In the genomic region with DNA sequence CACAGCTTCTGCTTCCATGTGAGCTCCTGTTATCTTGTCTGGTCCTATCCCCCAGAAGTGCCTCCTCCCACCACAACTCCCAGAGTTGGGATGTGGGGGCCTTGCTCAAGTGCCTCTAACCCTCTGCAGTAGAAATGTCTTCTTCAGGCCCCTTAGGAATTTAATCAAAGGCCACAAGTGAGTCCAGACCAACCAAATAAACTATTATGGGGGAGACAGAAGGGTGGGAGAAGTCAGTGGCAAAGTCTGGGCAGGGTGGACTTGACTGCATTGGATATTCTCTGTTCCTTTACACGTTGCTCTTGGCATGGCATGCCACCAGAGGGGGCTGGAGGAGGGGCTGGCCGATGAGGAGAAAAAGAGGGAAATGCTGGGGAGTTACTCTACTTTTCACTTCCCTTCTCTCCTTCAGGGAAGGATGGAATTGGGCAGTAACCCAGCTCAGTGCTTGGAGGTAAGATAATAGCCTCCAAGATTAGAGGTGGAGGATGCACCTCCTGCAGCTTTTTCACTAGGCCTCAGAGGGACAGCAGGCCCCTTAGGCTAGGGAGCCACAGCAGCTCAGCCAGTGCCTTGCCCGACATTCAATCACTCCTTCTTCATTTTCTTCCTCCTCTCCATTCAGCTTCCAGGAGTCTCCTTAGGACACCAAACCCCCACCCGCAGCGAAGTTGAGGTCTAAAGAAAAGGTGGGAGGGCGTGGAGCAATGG, we compare ENCODE assay signal across 8 cellular contexts. TPM values are rescaled to one million over a fixed set of nuclear protein-coding genes. Genes with fewer than 3 reads are reported as not detected.
DNase-seq lines count a peak whose midpoint lies in the region; ATAC-seq and TF ChIP-seq lines count a peak whose summit lies in the region.

No MANE protein-coding gene starts in this region.

- no peak for DNase-seq in GM12865 (ENCODE audit: low read depth)
- no peak for DNase-seq in Panc1 (ENCODE audit: low read depth, low spot score)
- peak; percentile 61 for DNase-seq in ecto neural progenitor cell (ENCODE audit: low spot score)

- H3K4me1 Mint-ChIP-seq in stimulated activated memory B cell treated with anti-CD40 and anti-IgM and Interleukin-4, amounts not matched to agents 10 μg/mL and 1 μg/mL and 100 μg/mL, for 72 hours: peaks cover 33% of the 10 kb centered on the region

- peak; percentile 43 for TF ChIP-seq CTCF in GM12865 (IDR thresholded peaks at IDR 0.05; ENCODE audit: insufficient read depth, low read depth, low read length, missing control alignments)
- peak; percentile 62; the same call in 1 of the 2 replicates for TF ChIP-seq CTCF in Panc1 (IDR thresholded peaks at IDR 0.05)

- H3K4me3 ChIP-seq in ACC112 (ENCODE audit: low read depth, low read length) (peak overlapping the region; percentile 85; the same call in 1 of the 2 replicates), GM12865 (ENCODE audit: low read depth, low read length) (peak overlapping the region; percentile 68; the same call in 1 of the 2 replicates), Panc1 (ENCODE audit: low read depth in 2 of 2, low read length in 2 of 2) (no peak overlapping the region)

- POLR2A ChIA-PET in Panc1 (lab: Charles Lee): no interaction called here

- intact Hi-C loops in Panc1 (cut with micrococcal nuclease; ENCODE audit: unreplicated experiment): no loop called here

- CTCF ChIA-PET in Panc1 (lab: Charles Lee): no interaction called here

- H3K4me1 ChIP-seq in ACC112 (ENCODE audit: control insufficient read depth, insufficient read depth, low read length, unreplicated experiment) (peaks cover 9% of the 10 kb centered on the region), Panc1 (ENCODE audit: control insufficient read depth, insufficient read depth, low read length) (peaks cover 10% of the 10 kb centered on the region)

- H3K9me3 Mint-ChIP-seq in stimulated activated memory B cell treated with anti-CD40 and anti-IgM and Interleukin-4, amounts not matched to agents 10 μg/mL and 1 μg/mL and 100 μg/mL, for 72 hours: no peaks in the 10 kb centered on the region

- peak overlapping the region; percentile 100 for H3K4me3 Mint-ChIP-seq in stimulated activated memory B cell treated with anti-CD40 and anti-IgM and Interleukin-4, amounts not matched to agents 10 μg/mL and 1 μg/mL and 100 μg/mL, for 72 hours

- BruUV-seq in Panc1 (replicated peaks; lab: Mats Ljungman, UMichigan): no TSS peak

- peak overlapping the region; percentile 92 for H3K27ac Mint-ChIP-seq in stimulated activated memory B cell treated with anti-CD40 and anti-IgM and Interleukin-4, amounts not matched to agents 10 μg/mL and 1 μg/mL and 100 μg/mL, for 72 hours

- H3K36me3 Mint-ChIP-seq in stimulated activated memory B cell treated with anti-CD40 and anti-IgM and Interleukin-4, amounts not matched to agents 10 μg/mL and 1 μg/mL and 100 μg/mL, for 72 hours: peaks cover 17% of the 10 kb centered on the region

- ATAC-seq in Panc1 (no peak), GM21737 (IDR thresholded peaks at IDR 0.05; ENCODE audit: unreplicated experiment) (no peak), GM21390 (IDR thresholded peaks at IDR 0.05; ENCODE audit: unreplicated experiment) (no peak), GM19397 (IDR thresholded peaks at IDR 0.05; ENCODE audit: unreplicated experiment) (no peak)
- ATAC-seq in stimulated activated memory B cell treated with anti-CD40 and anti-IgM and Interleukin-4, amounts not matched to agents 10 μg/mL and 1 μg/mL and 100 μg/mL, for 72 hours: no peak

- H3K27me3 ChIP-seq in ACC112 (ENCODE audit: insufficient read depth, low read length): no peaks in the 10 kb centered on the region
- H3K27me3 ChIP-seq in Panc1 (ENCODE audit: control insufficient read depth, insufficient read depth, low read length): no peaks in the 10 kb centered on the region

- no peaks in the 10 kb centered on the region for H3K79me2 ChIP-seq in ACC112 (ENCODE audit: control insufficient read depth, insufficient read depth, low read length, unreplicated experiment)

- peaks cover 21% of the 10 kb centered on the region for H3K27me3 Mint-ChIP-seq in stimulated activated memory B cell treated with anti-CD40 and anti-IgM and Interleukin-4, amounts not matched to agents 10 μg/mL and 1 μg/mL and 100 μg/mL, for 72 hours

- in situ Hi-C loops in Panc1 (cut with HindIII; ENCODE audit: low pct_unique_long_range_greater_than_20kb, low sequenced_read_pairs): no loop called here

- no peaks in the 10 kb centered on the region for H3K9me3 ChIP-seq in Panc1 (ENCODE audit: control insufficient read depth, insufficient read depth, low read depth, low read length)

- no peak overlapping the region for H3K27ac ChIP-seq in ACC112 (ENCODE audit: low read depth, low read length)
- no peak overlapping the region; the same call in 1 of the 2 replicates for H3K27ac ChIP-seq in Panc1 (ENCODE audit: low read length)

- H3K36me3 ChIP-seq in ACC112 (ENCODE audit: insufficient read depth, low read length) (no peaks in the 10 kb centered on the region), Panc1 (ENCODE audit: control insufficient read depth, insufficient read depth, low read length) (no peaks in the 10 kb centered on the region)

- no peak overlapping the region for H2AFZ ChIP-seq in ACC112 (ENCODE audit: low read length, unreplicated experiment)

RNA-seq across cellular contexts. Expression of gene AP1G2, which starts 1.2 kb away (rescaled TPM):
- 61.6 TPM for total RNA-seq in Panc1 (2021; ENCODE audit: unreplicated experiment)
- polyA plus RNA-seq in Panc1 (2012; ENCODE audit: insufficient read length): 42.1 TPM

RNA-seq across cellular contexts. Expression of gene JPH4, which starts 9.8 kb away (rescaled TPM):
- 0.05 TPM for total RNA-seq in Panc1 (2021; ENCODE audit: unreplicated experiment)
- not detected for polyA plus RNA-seq in Panc1 (2012; ENCODE audit: insufficient read length)

RNA-seq across cellular contexts. Expression of gene THTPA, which starts 12.7 kb away (rescaled TPM):
- 13.3 TPM for total RNA-seq in Panc1 (2021; ENCODE audit: unreplicated experiment)
- polyA plus RNA-seq in Panc1 (2012; ENCODE audit: insufficient read length): 5.1 TPM

RNA-seq across cellular contexts. Expression of gene ZFHX2, which starts 17.2 kb away (rescaled TPM):
- 2.4 TPM for total RNA-seq in Panc1 (2021; ENCODE audit: unreplicated experiment)
- 4.5 TPM for polyA plus RNA-seq in Panc1 (2012; ENCODE audit: insufficient read length)

Comparison
In these comparisons a context has a peak if more than half of its experiments do, and no peak if none do; other contexts are left out.
1. H3K4me3 ChIP-seq: peak in ACC112 (single experiment) and GM12865 (single experiment); none in Panc1 (0 of 2).